25 cellular contexts compared by ENCODE assay signal in genomic region chr18:46325836-46326235, GRCh38.
A peak's percentile ranks its signal among the peaks of the same experiment; 100 is the strongest.
DNase-seq lines count a peak whose midpoint lies in the region; ATAC-seq and TF ChIP-seq lines count a peak whose summit lies in the region.
"Had no signal": no experiment of that assay in that cellular context is flagged by ENCODE, and none has a peak within 500 bp of the region (broad histone marks: within the 10 kb centered on the region; RNA-seq: fewer than 3 reads in every experiment).

No MANE protein-coding gene starts in this region.

- intact Hi-C loops in cardiac septum (cut with DNase I) (no loop called here), left ventricle myocardium superior (cut with micrococcal nuclease) (no loop called here), upper lobe of right lung (cut with DNase I) (no loop called here)
- intact Hi-C loops in activated naive CD4-positive, alpha-beta T cell treated with anti-CD3 and anti-CD28 coated beads for 36 hours (cut with micrococcal nuclease): no loop called here

- no peak overlapping the region for H3K4me3 ChIP-seq in upper lobe of right lung
- H3K4me3 ChIP-seq: BLaER1, GM23248, HAP-1, SK-N-MC had no signal

- H3K9me3 ChIP-seq in upper lobe of right lung: no peaks in the 10 kb centered on the region
- H3K9me3 ChIP-seq: BLaER1, HAP-1 had no signal

- no peaks in the 10 kb centered on the region for H3K36me3 ChIP-seq in upper lobe of right lung
- H3K36me3 ChIP-seq: BLaER1, HAP-1 had no signal

- no peaks in the 10 kb centered on the region for H3K9me3 Mint-ChIP-seq in activated naive CD4-positive, alpha-beta T cell treated with anti-CD3 and anti-CD28 coated beads for 36 hours
- H3K9me3 Mint-ChIP-seq: HFFc6 had no signal

- CTCF ChIA-PET in activated naive CD4-positive, alpha-beta T cell treated with anti-CD3 and anti-CD28 coated beads for 36 hours (lab: Charles Lee): no interaction called here

- no peaks in the 10 kb centered on the region for H3K36me3 Mint-ChIP-seq in activated naive CD4-positive, alpha-beta T cell treated with anti-CD3 and anti-CD28 coated beads for 36 hours (ENCODE audit: low read depth)
- H3K36me3 Mint-ChIP-seq: CD4-positive, CD25-positive, alpha-beta regulatory T cell had no signal

- H3K4me3 Mint-ChIP-seq in activated naive CD4-positive, alpha-beta T cell treated with anti-CD3 and anti-CD28 coated beads for 36 hours: no peak overlapping the region
- H3K4me3 Mint-ChIP-seq: CD4-positive, CD25-positive, alpha-beta regulatory T cell; HFFc6; IgD-negative memory B cell had no signal

- DNase-seq in cardiac septum (ENCODE audit: low spot score): peak; percentile 59
- no peak for DNase-seq in left ventricle myocardium superior
- DNase-seq in epithelial cell of prostate (ENCODE audit: low read depth, low spot score): no peak
- peak; percentile 78 for DNase-seq in mesenteric fat pad (ENCODE audit: low spot score)
- peak; percentile 32 for DNase-seq in upper lobe of right lung
- DNase-seq in activated naive CD4-positive, alpha-beta T cell treated with anti-CD3 and anti-CD28 coated beads for 36 hours: no peak
- no peak for DNase-seq in Kasumi-1 (lab: John Stamatoyannopoulos, UW)
- DNase-seq in medulla oblongata (ENCODE audit: extremely low spot score): no peak
- DNase-seq: CD4-positive, CD25-positive, alpha-beta regulatory T cell; GM23248; HFFc6; NCI-H1092; NCI-H1417 treated with DMSO at 0.1 percent for 48 hours; NCI-H1694 treated with DMSO at 0.1 percent for 48 hours; NCI-H2081; NCI-H226; NCI-H510A; NCI-H69; SIG-M5 had no signal

- H3K27ac Mint-ChIP-seq in activated naive CD4-positive, alpha-beta T cell treated with anti-CD3 and anti-CD28 coated beads for 36 hours: no peak overlapping the region
- H3K27ac Mint-ChIP-seq: HFFc6, IgD-negative memory B cell had no signal

- H3K27me3 Mint-ChIP-seq in activated naive CD4-positive, alpha-beta T cell treated with anti-CD3 and anti-CD28 coated beads for 36 hours (ENCODE audit: low read depth): no peaks in the 10 kb centered on the region

- no peak for ATAC-seq in left ventricle myocardium superior
- no peak for ATAC-seq in upper lobe of right lung

- H3K27ac ChIP-seq in epithelial cell of prostate: peak overlapping the region; percentile 100
- H3K27ac ChIP-seq in upper lobe of right lung: no peak overlapping the region
- H3K27ac ChIP-seq: BLaER1, GM23248, HL-60, KMS-11, SK-N-MC had no signal

- no peaks in the 10 kb centered on the region for H3K27me3 ChIP-seq in upper lobe of right lung
- H3K27me3 ChIP-seq: BLaER1 had no signal

- no peaks in the 10 kb centered on the region for H3K4me1 Mint-ChIP-seq in activated naive CD4-positive, alpha-beta T cell treated with anti-CD3 and anti-CD28 coated beads for 36 hours (ENCODE audit: low read depth)

- no peaks in the 10 kb centered on the region for H3K4me1 ChIP-seq in upper lobe of right lung
- H3K4me1 ChIP-seq: HAP-1 had no signal

- no peak for TF ChIP-seq CTCF in upper lobe of right lung (IDR thresholded peaks at IDR 0.05)

Comparison
In these comparisons a context has a peak if more than half of its experiments do, and no peak if none do; other contexts are left out.
1. DNase-seq: peak in cardiac septum (single experiment), mesenteric fat pad (single experiment) and upper lobe of right lung (single experiment); none in left ventricle myocardium superior (single experiment), epithelial cell of prostate (single experiment), activated naive CD4-positive, alpha-beta T cell treated with anti-CD3 and anti-CD28 coated beads for 36 hours (single experiment), Kasumi-1 (0 of 2) and medulla oblongata (single experiment).